8 cellular contexts compared by ENCODE assay signal in genomic region chr9:128249914-128250838, GRCh38. TPM values are rescaled to one million over a fixed set of nuclear protein-coding genes. Genes with fewer than 3 reads are reported as not detected.
DNase-seq lines count a peak whose midpoint lies in the region; ATAC-seq and TF ChIP-seq lines count a peak whose summit lies in the region.

No MANE protein-coding gene starts in this region.

- peaks cover 0 to 2% of the 10 kb centered on the region in 2 donors for H3K36me3 Mint-ChIP-seq in CD14-positive monocyte
- no peaks in the 10 kb centered on the region for H3K36me3 Mint-ChIP-seq in T-helper 2 cell treated with Interferon-gamma antibody and Interleukin-4, amounts not matched to agents 5 μg/mL and 100 μg/mL, for 36 hours (ENCODE audit: low read depth)

- peaks cover 30% of the 10 kb centered on the region for H3K27me3 ChIP-seq in left ventricle myocardium inferior (ENCODE audit: low read depth)

- H3K27me3 Mint-ChIP-seq in CD14-positive monocyte (ENCODE audit: low read depth in 3 of 3): peaks cover 19 to 30% (median 29%) of the 10 kb centered on the region in 3 donors
- peaks cover 24% of the 10 kb centered on the region for H3K27me3 Mint-ChIP-seq in T-helper 2 cell treated with Interferon-gamma antibody and Interleukin-4, amounts not matched to agents 5 μg/mL and 100 μg/mL, for 36 hours (ENCODE audit: low read depth)

- H3K27ac Mint-ChIP-seq in CD14-positive monocyte: peak overlapping the region in 3 of 7 donors; percentile 26 to 63 (median 62)
- H3K27ac Mint-ChIP-seq in T-helper 2 cell treated with Interferon-gamma antibody and Interleukin-4, amounts not matched to agents 5 μg/mL and 100 μg/mL, for 36 hours: no peak overlapping the region

- H3K27ac ChIP-seq in left ventricle myocardium inferior (replicated peaks): no peak overlapping the region

- intact Hi-C loops in CD14-positive monocyte (cut with micrococcal nuclease) (loop anchor here in 1 of 2 donors (1.0 kb wide), 1 partner anchor 31 kb away; no protein-coding TSS in a partner anchor), left ventricle myocardium inferior (cut with micrococcal nuclease) (no loop called here)

- peaks cover 28% of the 10 kb centered on the region for H3K4me1 Mint-ChIP-seq in CD14-positive monocyte
- H3K4me1 Mint-ChIP-seq in T-helper 2 cell treated with Interferon-gamma antibody and Interleukin-4, amounts not matched to agents 5 μg/mL and 100 μg/mL, for 36 hours (ENCODE audit: low read depth): peaks cover 9% of the 10 kb centered on the region

- H3K4me1 ChIP-seq in left ventricle myocardium inferior: peaks cover 36% of the 10 kb centered on the region

- peak; percentile 83 for ATAC-seq in GM19395 (IDR thresholded peaks at IDR 0.05; ENCODE audit: unreplicated experiment)
- peak; percentile 88 for ATAC-seq in HG03521 (IDR thresholded peaks at IDR 0.05; ENCODE audit: unreplicated experiment)

- H3K4me3 ChIP-seq in left ventricle myocardium inferior: peak overlapping the region; percentile 56
- H3K4me3 ChIP-seq in skeletal muscle cell (ENCODE audit: low read depth, low read length): peak overlapping the region; percentile 41

- H3K4me3 Mint-ChIP-seq in CD14-positive monocyte: peak overlapping the region; percentile 59 to 81
- H3K4me3 Mint-ChIP-seq in T-helper 2 cell treated with Interferon-gamma antibody and Interleukin-4, amounts not matched to agents 5 μg/mL and 100 μg/mL, for 36 hours: peak overlapping the region; percentile 77

- peak; percentile 88 for DNase-seq in CD14-positive monocyte (ENCODE audit: low spot score)
- DNase-seq in T-helper 2 cell treated with Interferon-gamma antibody and Interleukin-4, amounts not matched to agents 5 μg/mL and 100 μg/mL, for 36 hours (ENCODE audit: low spot score): peak; percentile 92
- peak in 32 of 56 donors; percentile 12 to 86 (median 45) for DNase-seq in amygdala (lab: John Stamatoyannopoulos, UW)
- DNase-seq in left ventricle myocardium inferior: peak; percentile 75
- no peak for DNase-seq in skeletal muscle cell (ENCODE audit: low read depth)
- no peak for DNase-seq in NCI-H2107 (lab: John Stamatoyannopoulos, UW)

- no peaks in the 10 kb centered on the region for H3K9me3 ChIP-seq in left ventricle myocardium inferior (replicated peaks)

- TF ChIP-seq CTCF in CD14-positive monocyte (IDR thresholded peaks at IDR 0.05) (no peak), left ventricle myocardium inferior (IDR thresholded peaks at IDR 0.05; ENCODE audit: borderline replicate concordance) (no peak)

- H3K36me3 ChIP-seq in left ventricle myocardium inferior: no peaks in the 10 kb centered on the region

- H3K9me3 Mint-ChIP-seq in CD14-positive monocyte: peaks cover 0 to 3% (median 2%) of the 10 kb centered on the region in 7 donors
- no peaks in the 10 kb centered on the region for H3K9me3 Mint-ChIP-seq in T-helper 2 cell treated with Interferon-gamma antibody and Interleukin-4, amounts not matched to agents 5 μg/mL and 100 μg/mL, for 36 hours

RNA-seq across cellular contexts. Expression of gene GOLGA2, which starts 25.6 kb away (rescaled TPM):
- 1 to 10 TPM; 2.9 to 4.6 TPM for polyA plus RNA-seq in CD14-positive monocyte
- total RNA-seq in left ventricle myocardium inferior: 86.9 TPM

RNA-seq across cellular contexts. Expression of gene SWI5, which starts 25.9 kb away (rescaled TPM):
- polyA plus RNA-seq in CD14-positive monocyte: 10 to 100 TPM; 14.4 to 16.2 TPM
- total RNA-seq in left ventricle myocardium inferior: 16.2 TPM

RNA-seq across cellular contexts. Expression of gene DNM1, which starts 47.0 kb away (rescaled TPM):
- polyA plus RNA-seq in CD14-positive monocyte: under 1 TPM; 0.05 to 0.56 TPM
- 4.9 TPM for total RNA-seq in left ventricle myocardium inferior

RNA-seq across cellular contexts. Expression of gene CIZ1, which starts 58.8 kb away (rescaled TPM):
- polyA plus RNA-seq in CD14-positive monocyte: 1 to 10 TPM; 3.4 to 5.9 TPM
- total RNA-seq in left ventricle myocardium inferior: 74.9 TPM

Comparison
In these comparisons a context has a peak if more than half of its experiments do, and no peak if none do; other contexts are left out.
1. DNase-seq: peak in CD14-positive monocyte (single experiment), T-helper 2 cell treated with Interferon-gamma antibody and Interleukin-4, amounts not matched to agents 5 μg/mL and 100 μg/mL, for 36 hours (single experiment), amygdala (32 of 56) and left ventricle myocardium inferior (single experiment); none in skeletal muscle cell (single experiment) and NCI-H2107 (single experiment).